Comparison of ENCODE assay signal across 1 cellular context in genomic region chr2:159286709-159287441, GRCh38.
A peak's percentile ranks its signal among the peaks of the same experiment; 100 is the strongest.
TF ChIP-seq lines count a peak whose summit lies in the region.

No MANE protein-coding gene starts in this region.

TF ChIP-seq in HepG2, 621 proteins besides CTCF, POLR2A, EP300 and RAD21 (continued from another document):
- TF ChIP-seq XBP1 (CRISPR knock-in tag; IDR thresholded peaks at IDR 0.05) (0 out of 2 replicates have a peak, but pooled peaks have one; percentile 13), KMT2B (CRISPR knock-in tag; IDR thresholded peaks at IDR 0.05) (0 out of 2 replicates have a peak, but pooled peaks have one; percentile 10), CERS6 (CRISPR knock-in tag; IDR thresholded peaks at IDR 0.05) (no peak), MZF1 (CRISPR knock-in tag; IDR thresholded peaks at IDR 0.05; ENCODE audit: borderline replicate concordance) (no peak), REST (IDR thresholded peaks at IDR 0.05; ENCODE audit: borderline replicate concordance in 1 of 2, low read depth in 1 of 2, low read length in 2 of 2) (peak in 1 of 2 experiments; percentile 57; a peak in 1 of 4 replicates), ZFP36L1 (CRISPR knock-in tag; IDR thresholded peaks at IDR 0.05) (peak; percentile 18; the same call in 1 of the 2 replicates), CBX5 (CRISPR knock-in tag; IDR thresholded peaks at IDR 0.05; ENCODE audit: borderline replicate concordance) (peak; percentile 24; the same call in 1 of the 2 replicates), HNRNPUL1 (IDR thresholded peaks at IDR 0.05; ENCODE audit: low read depth, low read length) (no peak), ZNF549 (CRISPR knock-in tag; IDR thresholded peaks at IDR 0.05) (no peak), HNRNPK (IDR thresholded peaks at IDR 0.05; ENCODE audit: low read depth, low read length, poor library complexity, severe bottlenecking) (no peak), HMGXB4 (CRISPR knock-in tag; IDR thresholded peaks at IDR 0.05; ENCODE audit: borderline replicate concordance in 1 of 2, low read depth in 1 of 2) (peak in 1 of 2 experiments; percentile 55; a peak in 2 of 4 replicates), GFI1 (CRISPR knock-in tag; IDR thresholded peaks at IDR 0.05; ENCODE audit: borderline replicate concordance) (0 out of 2 replicates have a peak, but pooled peaks have one; percentile 7), HMGA1 (CRISPR knock-in tag; conservative IDR thresholded peaks at IDR 0.05) (no peak), JDP2 (CRISPR knock-in tag; IDR thresholded peaks at IDR 0.05; ENCODE audit: borderline replicate concordance) (no peak), RBFOX2 (IDR thresholded peaks at IDR 0.05; ENCODE audit: low read depth, low read length) (peak; percentile 91)
